In the genomic region with DNA sequence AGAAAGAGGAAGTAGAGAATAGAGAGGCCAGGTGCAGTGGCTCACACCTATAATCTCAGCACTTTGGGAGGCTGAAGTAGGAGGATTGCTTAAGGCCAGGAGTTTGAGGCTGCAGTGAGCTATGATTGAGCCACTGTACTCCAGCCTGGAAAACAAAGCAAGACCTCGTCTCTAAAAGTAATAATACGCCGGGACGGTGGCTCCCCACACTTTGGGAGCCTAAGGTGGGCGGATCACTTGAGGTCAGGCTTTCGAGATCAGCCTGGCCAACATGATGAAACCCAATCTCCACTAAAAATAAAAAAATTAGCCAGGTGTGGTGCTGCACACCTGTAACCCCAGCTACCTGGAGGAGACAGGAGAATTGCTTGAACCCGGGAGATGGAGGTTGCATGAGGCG, we compare ENCODE assay signal across 7 cellular contexts. TPM values are rescaled to one million over a fixed set of nuclear protein-coding genes. Genes with fewer than 3 reads are reported as not detected.
"Had no signal": no experiment of that assay in that cellular context is flagged by ENCODE, and none has a peak within 500 bp of the region (broad histone marks: within the 10 kb centered on the region; RNA-seq: fewer than 3 reads in every experiment).

No MANE protein-coding gene starts in this region.

RNA-seq across cellular contexts. Expression of a gene that starts 26.2 kb away (rescaled TPM):
- total RNA-seq: GM23248, GM23338, H4, H7 had no signal

RNA-seq across cellular contexts. Expression of a gene that starts 34.1 kb away (rescaled TPM):
- total RNA-seq: GM23248, GM23338, H1, H4, H7, H9, HFFc6 had no signal
